In the genomic region with DNA sequence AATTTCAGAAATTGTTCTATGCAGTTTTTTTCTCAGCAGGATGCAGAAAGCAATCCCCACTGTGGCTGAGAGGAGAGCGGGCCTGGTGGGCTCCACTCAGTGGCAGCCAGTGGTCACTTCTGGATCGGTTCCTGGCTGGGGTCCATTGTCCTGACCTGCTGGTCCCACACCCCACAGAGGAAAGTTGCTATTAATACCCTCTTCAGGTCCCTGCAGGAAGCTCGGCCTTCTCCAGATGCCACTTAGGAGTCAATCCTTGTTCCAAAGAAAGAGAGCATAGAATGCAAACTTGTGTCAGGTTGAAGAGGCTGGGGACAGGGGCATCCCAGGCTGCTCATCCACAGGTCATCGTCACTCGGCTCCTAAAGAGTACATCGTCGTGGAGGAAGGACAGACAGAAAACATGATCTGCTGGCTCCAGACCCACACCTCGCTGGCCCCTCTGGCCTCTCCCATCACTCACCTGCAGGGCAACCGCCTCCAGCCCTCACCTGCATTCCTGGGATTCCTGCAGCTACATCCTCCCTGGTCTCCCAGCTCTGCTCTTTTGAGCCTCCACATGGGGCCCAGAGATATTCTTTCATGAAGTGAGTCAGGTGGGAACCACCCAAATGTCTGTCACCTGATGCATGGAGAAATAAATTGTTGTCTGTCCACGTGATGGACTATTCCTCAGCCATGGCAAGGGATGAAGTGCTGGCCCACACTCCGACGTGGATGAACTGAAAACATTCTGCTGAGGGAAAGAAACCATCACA, we compare ENCODE assay signal across 2 cellular contexts.
TF ChIP-seq lines count a peak whose summit lies in the region.

No MANE protein-coding gene starts in this region.

TF ChIP-seq in HepG2, 621 proteins besides CTCF, POLR2A, EP300 and RAD21 (continues in another document):
- TF ChIP-seq JDP2 (CRISPR knock-in tag; IDR thresholded peaks at IDR 0.05; ENCODE audit: borderline replicate concordance) (no peak), FOXK2 (IDR thresholded peaks at IDR 0.05) (no peak), ZNF792 (CRISPR knock-in tag; IDR thresholded peaks at IDR 0.05) (no peak), ZNF263 (CRISPR knock-in tag; IDR thresholded peaks at IDR 0.05) (no peak), ZNF737 (CRISPR knock-in tag; IDR thresholded peaks at IDR 0.05; ENCODE audit: borderline replicate concordance) (no peak), THAP9 (CRISPR knock-in tag; IDR thresholded peaks at IDR 0.05; ENCODE audit: borderline replicate concordance) (no peak), TEAD3 (CRISPR knock-in tag; optimal IDR thresholded peaks at IDR 0.05; ENCODE audit: borderline replicate concordance) (peak; percentile 89), FOXC1 (CRISPR knock-in tag; IDR thresholded peaks at IDR 0.05; ENCODE audit: borderline replicate concordance) (no peak), ZEB1 (IDR thresholded peaks at IDR 0.05; ENCODE audit: insufficient replicate concordance, low read depth) (peak; percentile 82), GMEB2 (CRISPR knock-in tag; IDR thresholded peaks at IDR 0.05; ENCODE audit: low read depth) (no peak), ZNF629 (CRISPR knock-in tag; conservative IDR thresholded peaks at IDR 0.05) (no peak)
- TF ChIP-seq, protein P1, sequence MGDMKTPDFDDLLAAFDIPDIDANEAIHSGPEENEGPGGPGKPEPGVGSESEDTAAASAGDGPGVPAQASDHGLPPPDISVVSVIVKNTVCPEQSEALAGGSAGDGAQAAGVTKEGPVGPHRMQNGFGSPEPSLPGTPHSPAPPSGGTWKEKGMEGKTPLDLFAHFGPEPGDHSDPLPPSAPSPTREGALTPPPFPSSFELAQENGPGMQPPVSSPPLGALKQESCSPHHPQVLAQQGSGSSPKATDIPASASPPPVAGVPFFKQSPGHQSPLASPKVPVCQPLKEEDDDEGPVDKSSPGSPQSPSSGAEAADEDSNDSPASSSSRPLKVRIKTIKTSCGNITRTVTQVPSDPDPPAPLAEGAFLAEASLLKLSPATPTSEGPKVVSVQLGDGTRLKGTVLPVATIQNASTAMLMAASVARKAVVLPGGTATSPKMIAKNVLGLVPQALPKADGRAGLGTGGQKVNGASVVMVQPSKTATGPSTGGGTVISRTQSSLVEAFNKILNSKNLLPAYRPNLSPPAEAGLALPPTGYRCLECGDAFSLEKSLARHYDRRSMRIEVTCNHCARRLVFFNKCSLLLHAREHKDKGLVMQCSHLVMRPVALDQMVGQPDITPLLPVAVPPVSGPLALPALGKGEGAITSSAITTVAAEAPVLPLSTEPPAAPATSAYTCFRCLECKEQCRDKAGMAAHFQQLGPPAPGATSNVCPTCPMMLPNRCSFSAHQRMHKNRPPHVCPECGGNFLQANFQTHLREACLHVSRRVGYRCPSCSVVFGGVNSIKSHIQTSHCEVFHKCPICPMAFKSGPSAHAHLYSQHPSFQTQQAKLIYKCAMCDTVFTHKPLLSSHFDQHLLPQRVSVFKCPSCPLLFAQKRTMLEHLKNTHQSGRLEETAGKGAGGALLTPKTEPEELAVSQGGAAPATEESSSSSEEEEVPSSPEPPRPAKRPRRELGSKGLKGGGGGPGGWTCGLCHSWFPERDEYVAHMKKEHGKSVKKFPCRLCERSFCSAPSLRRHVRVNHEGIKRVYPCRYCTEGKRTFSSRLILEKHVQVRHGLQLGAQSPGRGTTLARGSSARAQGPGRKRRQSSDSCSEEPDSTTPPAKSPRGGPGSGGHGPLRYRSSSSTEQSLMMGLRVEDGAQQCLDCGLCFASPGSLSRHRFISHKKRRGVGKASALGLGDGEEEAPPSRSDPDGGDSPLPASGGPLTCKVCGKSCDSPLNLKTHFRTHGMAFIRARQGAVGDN (CRISPR knock-in tag; IDR thresholded peaks at IDR 0.05), result peak; percentile 54; the same call in 1 of the 2 replicates
- TF ChIP-seq, protein P2, sequence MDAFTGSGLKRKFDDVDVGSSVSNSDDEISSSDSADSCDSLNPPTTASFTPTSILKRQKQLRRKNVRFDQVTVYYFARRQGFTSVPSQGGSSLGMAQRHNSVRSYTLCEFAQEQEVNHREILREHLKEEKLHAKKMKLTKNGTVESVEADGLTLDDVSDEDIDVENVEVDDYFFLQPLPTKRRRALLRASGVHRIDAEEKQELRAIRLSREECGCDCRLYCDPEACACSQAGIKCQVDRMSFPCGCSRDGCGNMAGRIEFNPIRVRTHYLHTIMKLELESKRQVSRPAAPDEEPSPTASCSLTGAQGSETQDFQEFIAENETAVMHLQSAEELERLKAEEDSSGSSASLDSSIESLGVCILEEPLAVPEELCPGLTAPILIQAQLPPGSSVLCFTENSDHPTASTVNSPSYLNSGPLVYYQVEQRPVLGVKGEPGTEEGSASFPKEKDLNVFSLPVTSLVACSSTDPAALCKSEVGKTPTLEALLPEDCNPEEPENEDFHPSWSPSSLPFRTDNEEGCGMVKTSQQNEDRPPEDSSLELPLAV (CRISPR knock-in tag; conservative IDR thresholded peaks at IDR 0.05; ENCODE audit: low read depth), result no peak

TF ChIP-seq in H1, 55 proteins besides CTCF, POLR2A, EP300 and RAD21:
- TF ChIP-seq ATF2 (IDR thresholded peaks at IDR 0.05; ENCODE audit: low read length), result no peak; the same call in 1 of the 2 replicates
- TF ChIP-seq EGR1 (IDR thresholded peaks at IDR 0.05; ENCODE audit: borderline replicate concordance, low read depth, low read length), result 0 out of 2 replicates have a peak, but pooled peaks have one; percentile 37
- peak; percentile 75 for TF ChIP-seq SP1 (IDR thresholded peaks at IDR 0.05; ENCODE audit: low read depth, low read length)
- TF ChIP-seq SUZ12 (IDR thresholded peaks at IDR 0.05; ENCODE audit: low read length), result no peak
- TF ChIP-seq GTF2F1 (IDR thresholded peaks at IDR 0.05; ENCODE audit: borderline replicate concordance, low read depth, low read length), result no peak
- peak; percentile 75 for TF ChIP-seq ATF3 (IDR thresholded peaks at IDR 0.05; ENCODE audit: insufficient read depth, low read depth, low read length)
- peak; percentile 28; the same call in 1 of the 2 replicates for TF ChIP-seq JUND (IDR thresholded peaks at IDR 0.05; ENCODE audit: low read length)
- TF ChIP-seq CEBPB (IDR thresholded peaks at IDR 0.05; ENCODE audit: low read depth, low read length), result no peak
- TF ChIP-seq E2F6 (IDR thresholded peaks at IDR 0.05), result peak; percentile 69; the same call in 1 of the 2 replicates
- TF ChIP-seq POLR2AphosphoS5 (IDR thresholded peaks at IDR 0.05; ENCODE audit: low read depth, low read length), result peak; percentile 41; the same call in 1 of the 2 replicates
- TF ChIP-seq SAP30 (IDR thresholded peaks at IDR 0.05; ENCODE audit: insufficient read depth, insufficient replicate concordance, low read length), result no peak
- no peak for TF ChIP-seq KDM1A (IDR thresholded peaks at IDR 0.05; ENCODE audit: borderline replicate concordance, low read length)
- no peak for TF ChIP-seq SIRT6 (IDR thresholded peaks at IDR 0.05; ENCODE audit: low read length)
- TF ChIP-seq CBX5 (IDR thresholded peaks at IDR 0.05; ENCODE audit: low read depth, low read length), result no peak
- no peak for TF ChIP-seq FOSL1 (IDR thresholded peaks at IDR 0.05; ENCODE audit: insufficient read depth, low read depth, low read length)
- no peak for TF ChIP-seq BCL11A (IDR thresholded peaks at IDR 0.05; ENCODE audit: low read depth in 2 of 2, low read length in 2 of 2)
- peak; percentile 20 for TF ChIP-seq TAF7 (optimal IDR thresholded peaks at IDR 0.05; ENCODE audit: borderline replicate concordance, low read depth, low read length)
- TF ChIP-seq TEAD4 (IDR thresholded peaks at IDR 0.05; ENCODE audit: low read depth, low read length), result peak; percentile 100
- TF ChIP-seq CTBP2 (IDR thresholded peaks at IDR 0.05; ENCODE audit: borderline replicate concordance, insufficient read depth, insufficient read length, low read length), result peak; percentile 89
- TF ChIP-seq NANOG (IDR thresholded peaks at IDR 0.05; ENCODE audit: insufficient read depth, low read depth, low read length, poor library complexity, severe bottlenecking), result no peak
- TF ChIP-seq, protein P3, sequence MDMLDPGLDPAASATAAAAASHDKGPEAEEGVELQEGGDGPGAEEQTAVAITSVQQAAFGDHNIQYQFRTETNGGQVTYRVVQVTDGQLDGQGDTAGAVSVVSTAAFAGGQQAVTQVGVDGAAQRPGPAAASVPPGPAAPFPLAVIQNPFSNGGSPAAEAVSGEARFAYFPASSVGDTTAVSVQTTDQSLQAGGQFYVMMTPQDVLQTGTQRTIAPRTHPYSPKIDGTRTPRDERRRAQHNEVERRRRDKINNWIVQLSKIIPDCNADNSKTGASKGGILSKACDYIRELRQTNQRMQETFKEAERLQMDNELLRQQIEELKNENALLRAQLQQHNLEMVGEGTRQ (IDR thresholded peaks at IDR 0.05; ENCODE audit: low read length), result peak; percentile 91
- TF ChIP-seq YY1 (IDR thresholded peaks at IDR 0.05; ENCODE audit: low read depth, low read length), result 0 out of 2 replicates have a peak, but pooled peaks have one; percentile 56
- no peak for TF ChIP-seq CHD1 (IDR thresholded peaks at IDR 0.05; ENCODE audit: low read depth, low read length)
- no peak for TF ChIP-seq KDM5A (IDR thresholded peaks at IDR 0.05; ENCODE audit: low read length)
- 0 out of 2 replicates have a peak, but pooled peaks have one; percentile 72 for TF ChIP-seq TCF12 (IDR thresholded peaks at IDR 0.05; ENCODE audit: low read depth, low read length)
- peak in 1 of 2 experiments; percentile 77; a peak in 1 of 4 replicates for TF ChIP-seq HDAC2 (IDR thresholded peaks at IDR 0.05; ENCODE audit: borderline replicate concordance in 1 of 2, low read depth in 2 of 2, low read length in 2 of 2)
- TF ChIP-seq RFX5 (IDR thresholded peaks at IDR 0.05; ENCODE audit: borderline replicate concordance, low read depth, low read length), result no peak
- TF ChIP-seq SP4 (IDR thresholded peaks at IDR 0.05; ENCODE audit: low read length), result no peak
- TF ChIP-seq, protein P4, sequence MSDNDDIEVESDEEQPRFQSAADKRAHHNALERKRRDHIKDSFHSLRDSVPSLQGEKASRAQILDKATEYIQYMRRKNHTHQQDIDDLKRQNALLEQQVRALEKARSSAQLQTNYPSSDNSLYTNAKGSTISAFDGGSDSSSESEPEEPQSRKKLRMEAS (IDR thresholded peaks at IDR 0.05), result peak; percentile 86
- 0 out of 4 replicates have a peak, but pooled peaks of 1 of the 2 experiments have one; percentile 40 for TF ChIP-seq SIN3A (conservative IDR thresholded peaks at IDR 0.05 in 1 of 2, IDR thresholded peaks at IDR 0.05 in 1 of 2; ENCODE audit: low read depth in 1 of 2, low read length in 2 of 2)
- no peak for TF ChIP-seq RXRA (IDR thresholded peaks at IDR 0.05; ENCODE audit: insufficient read depth, low read depth, low read length)
TF ChIP-seq in H1: peak in this region for 15.
